In genomic region chr19:16325161-16325527, GRCh38 we compare ENCODE assay signal across 8 cellular contexts. TPM values are rescaled to one million over a fixed set of nuclear protein-coding genes. Genes with fewer than 3 reads are reported as not detected.
DNase-seq lines count a peak whose midpoint lies in the region; ATAC-seq and TF ChIP-seq lines count a peak whose summit lies in the region.

No MANE protein-coding gene starts in this region.

- peak overlapping the region; percentile 57 to 91 (median 78) for H3K4me3 ChIP-seq in esophagus squamous epithelium
- peak overlapping the region; percentile 64 to 78 for H3K4me3 ChIP-seq in neuronal stem cell (ENCODE audit: low read length in 2 of 2)

- H3K27ac ChIP-seq in esophagus squamous epithelium, result peak overlapping the region; percentile 89 to 96 (median 94)
- no peak overlapping the region for H3K27ac ChIP-seq in neuronal stem cell (replicated peaks; ENCODE audit: low read length)

- CTCF ChIA-PET in activated CD4-positive, alpha-beta memory T cell treated with anti-CD3 and anti-CD28 coated beads, Interleukin-2, amount 10 ng/mL, durations not matched to agents 7 days and 5 days (lab: Charles Lee), result interaction anchor here (1.0 to 2.4 kb wide), 14 partner anchors 26 to 79 kb away, joined by 3 to 19 read pairs (median 5); no protein-coding TSS in a partner anchor

- no peaks in the 10 kb centered on the region for H3K79me1 ChIP-seq in neuronal stem cell (ENCODE audit: low read depth, low read length)

- ATAC-seq in HG03045 (IDR thresholded peaks at IDR 0.05; ENCODE audit: unreplicated experiment) (peak; percentile 11), HG03565 (IDR thresholded peaks at IDR 0.05; ENCODE audit: unreplicated experiment) (no peak), HG02623 (IDR thresholded peaks at IDR 0.05; ENCODE audit: unreplicated experiment) (no peak)

- no peak overlapping the region for H4K91ac ChIP-seq in neuronal stem cell (ENCODE audit: low read depth, low read length, poor library complexity)

- peak; percentile 71 for DNase-seq in activated CD4-positive, alpha-beta memory T cell treated with anti-CD3 and anti-CD28 coated beads, Interleukin-2, amount 10 ng/mL, durations not matched to agents 7 days and 5 days
- no peak for DNase-seq in esophagus squamous epithelium (lab: John Stamatoyannopoulos, UW)
- peak; percentile 17 for DNase-seq in neuronal stem cell (ENCODE audit: low spot score)
- DNase-seq in OCI-M1 (lab: John Stamatoyannopoulos, UW), result no peak

- no peak overlapping the region for H3K23ac ChIP-seq in neuronal stem cell (ENCODE audit: low read depth, low read length, poor library complexity)

- H3K27me3 ChIP-seq in esophagus squamous epithelium (peaks cover 0 to 16% (median 0%) of the 10 kb centered on the region in 4 donors), neuronal stem cell (ENCODE audit: control insufficient read depth in 3 of 3, insufficient read depth in 3 of 3, low read depth in 1 of 3, low read length in 3 of 3) (peaks cover 34 to 72% (median 35%) of the 10 kb centered on the region in 3 experiments)

- peak overlapping the region; percentile 69 for H3K4me3 Mint-ChIP-seq in activated CD4-positive, alpha-beta memory T cell treated with anti-CD3 and anti-CD28 coated beads, Interleukin-2, amount 10 ng/mL, durations not matched to agents 7 days and 5 days

- intact Hi-C loops in esophagus squamous epithelium (cut with DNase I), result no loop called here

- H3K27me3 Mint-ChIP-seq in activated CD4-positive, alpha-beta memory T cell treated with anti-CD3 and anti-CD28 coated beads, Interleukin-2, amount 10 ng/mL, durations not matched to agents 7 days and 5 days, result peaks cover 29% of the 10 kb centered on the region

- H3K18ac ChIP-seq in neuronal stem cell (ENCODE audit: low read length), result peak overlapping the region; percentile 83

- no peak overlapping the region for H2AK5ac ChIP-seq in neuronal stem cell (ENCODE audit: low read depth, low read length)

- H3K27ac Mint-ChIP-seq in activated CD4-positive, alpha-beta memory T cell treated with anti-CD3 and anti-CD28 coated beads, Interleukin-2, amount 10 ng/mL, durations not matched to agents 7 days and 5 days, result peak overlapping the region; percentile 74

- H3K9me3 Mint-ChIP-seq in activated CD4-positive, alpha-beta memory T cell treated with anti-CD3 and anti-CD28 coated beads, Interleukin-2, amount 10 ng/mL, durations not matched to agents 7 days and 5 days, result no peaks in the 10 kb centered on the region

- H2BK120ac ChIP-seq in neuronal stem cell (ENCODE audit: low read depth, low read length), result peak overlapping the region; percentile 47

- no peak overlapping the region for H2BK5ac ChIP-seq in neuronal stem cell (ENCODE audit: low read length)

- H3K36me3 ChIP-seq in esophagus squamous epithelium, result peaks cover 0 to 22% (median 0%) of the 10 kb centered on the region in 3 donors
- H3K36me3 ChIP-seq in neuronal stem cell (replicated peaks in 1 of 2; ENCODE audit: control insufficient read depth in 2 of 2, insufficient read depth in 2 of 2, low read length in 2 of 2), result peaks cover 0 to 2% of the 10 kb centered on the region in 2 donors

- H4K8ac ChIP-seq in neuronal stem cell (ENCODE audit: low read depth, low read length), result no peak overlapping the region

- no peak overlapping the region for H2BK15ac ChIP-seq in neuronal stem cell (ENCODE audit: low read length)

- H3K4me1 Mint-ChIP-seq in activated CD4-positive, alpha-beta memory T cell treated with anti-CD3 and anti-CD28 coated beads, Interleukin-2, amount 10 ng/mL, durations not matched to agents 7 days and 5 days, result peaks cover 47% of the 10 kb centered on the region

- H3K9ac ChIP-seq in neuronal stem cell (ENCODE audit: low read depth, low read length, poor library complexity), result peak overlapping the region; percentile 77

- no peaks in the 10 kb centered on the region for H3K9me3 ChIP-seq in esophagus squamous epithelium
- H3K9me3 ChIP-seq in neuronal stem cell (replicated peaks in 1 of 2; ENCODE audit: control insufficient read depth in 2 of 2, insufficient read depth in 1 of 2, low read depth in 1 of 2, low read length in 2 of 2), result peaks cover 0 to 1% of the 10 kb centered on the region in 2 donors

- WGBS in esophagus squamous epithelium, 2 donors, result no CpG with 5 or more reads among the region's 52 CpGs
- WGBS in neuronal stem cell (ENCODE audit: extremely low coverage in 2 of 2, insufficient read length in 2 of 2, insufficient replicate concordance in 1 of 2), 2 donors, result no CpG with 5 or more reads among the region's 52 CpGs

- TF ChIP-seq CTCF in GM12874 (IDR thresholded peaks at IDR 0.05; ENCODE audit: insufficient read depth, low read depth, low read length) (peak; percentile 33), esophagus squamous epithelium (IDR thresholded peaks at IDR 0.05) (peak in 2 of 6 experiments; percentile 9 to 23)

- no peak overlapping the region for H2BK12ac ChIP-seq in neuronal stem cell (ENCODE audit: low read length)

- H3K4me1 ChIP-seq in esophagus squamous epithelium, result peaks cover 17 to 59% (median 21%) of the 10 kb centered on the region in 3 donors
- H3K4me1 ChIP-seq in neuronal stem cell (ENCODE audit: control insufficient read depth in 2 of 2, insufficient read depth in 1 of 2, low read depth in 1 of 2, low read length in 2 of 2), result peaks cover 0 to 7% of the 10 kb centered on the region in 2 donors

- H2AFZ ChIP-seq in neuronal stem cell (ENCODE audit: low read length), result peak overlapping the region; percentile 97

- peaks cover 47% of the 10 kb centered on the region for H3K36me3 Mint-ChIP-seq in activated CD4-positive, alpha-beta memory T cell treated with anti-CD3 and anti-CD28 coated beads, Interleukin-2, amount 10 ng/mL, durations not matched to agents 7 days and 5 days (ENCODE audit: low read depth)

- no peak overlapping the region for H3K4ac ChIP-seq in neuronal stem cell (ENCODE audit: low read length)

- POLR2A ChIA-PET in activated CD4-positive, alpha-beta memory T cell treated with anti-CD3 and anti-CD28 coated beads, Interleukin-2, amount 10 ng/mL, durations not matched to agents 7 days and 5 days (lab: Charles Lee), result interaction anchor here (0.7 to 29.2 kb wide), 21 partner anchors 11 to 251 kb away, joined by 3 to 3221 read pairs (median 9); partner anchors contain the start of genes AP1M1, FAM32A, HSH2D and RAB8A

- H3K14ac ChIP-seq in neuronal stem cell (ENCODE audit: low read length), result no peak overlapping the region

- no peak for TF ChIP-seq POLR2A in esophagus squamous epithelium (IDR thresholded peaks at IDR 0.05)

- H3K4me2 ChIP-seq in neuronal stem cell (ENCODE audit: insufficient read depth, low read length, poor library complexity, severe bottlenecking), result peak overlapping the region; percentile 93

RNA-seq across cellular contexts. Expression of gene KLF2, which starts 0.5 kb away (rescaled TPM):
- 100 to 1,000 TPM; 410 to 423 TPM for total RNA-seq in activated CD4-positive, alpha-beta memory T cell treated with anti-CD3 and anti-CD28 coated beads, Interleukin-2, amount 10 ng/mL, durations not matched to agents 7 days and 5 days
- 10 to 100 TPM in 1 of 4 donors, 1 to 10 TPM in 3; 4.2 to 11.4 (median 8.0) TPM for total RNA-seq in esophagus squamous epithelium
- 0.13 TPM for polyA plus RNA-seq in neuronal stem cell (2013, experiment 1 of 2)
- 0.12 TPM for polyA plus RNA-seq in neuronal stem cell (2013, experiment 2 of 2)

Comparison
In these comparisons a context has a peak if more than half of its experiments do, and no peak if none do; other contexts are left out.
1. DNase-seq: peak in activated CD4-positive, alpha-beta memory T cell treated with anti-CD3 and anti-CD28 coated beads, Interleukin-2, amount 10 ng/mL, durations not matched to agents 7 days and 5 days (single experiment) and neuronal stem cell (single experiment); none in esophagus squamous epithelium (single experiment) and OCI-M1 (single experiment).
2. RNA of gene KLF2, which starts 0.5 kb away (total RNA-seq): 410 to 423 TPM in activated CD4-positive, alpha-beta memory T cell treated with anti-CD3 and anti-CD28 coated beads, Interleukin-2, amount 10 ng/mL, durations not matched to agents 7 days and 5 days; 4.2 to 11.4 TPM in esophagus squamous epithelium; every median in the first group is over 10 times any median in the second.